In genomic region chr18:79591040-79591308, GRCh38 we compare ENCODE assay signal across 27 cellular contexts.
"Had no signal": no experiment of that assay in that cellular context is flagged by ENCODE, and none has a peak within 500 bp of the region (broad histone marks: within the 10 kb centered on the region; RNA-seq: fewer than 3 reads in every experiment).

No MANE protein-coding gene starts in this region.

- H3K9me3 ChIP-seq: lower lobe of right lung, prostate gland, thoracic aorta had no signal

- H3K4me1 ChIP-seq: foreskin keratinocyte, prostate gland had no signal

- H3K27ac Mint-ChIP-seq: endodermal cell; natural killer cell treated with Interleukin-12 subunit alpha and Interleukin-12 subunit beta and Interleukin-15 and Interleukin-18, amount 100 ng/mL, for 72 hours; neural progenitor cell; stimulated activated memory B cell treated with anti-CD40 and anti-IgM and Interleukin-4, amounts not matched to agents 10 μg/mL and 1 μg/mL and 100 μg/mL, for 72 hours; stimulated activated naive CD8-positive, alpha-beta T cell treated with anti-CD3 and anti-CD28 coated beads, Interleukin-15, Interleukin-2, amounts not matched to agents 100 ng/mL and 50 ng/mL, for 24 hours had no signal

- ATAC-seq: foreskin keratinocyte; gastroesophageal sphincter; left colon; lower lobe of right lung; natural killer cell treated with Interleukin-12 subunit alpha and Interleukin-12 subunit beta and Interleukin-15 and Interleukin-18, amount 100 ng/mL, for 72 hours; stimulated activated memory B cell treated with anti-CD40 and anti-IgM and Interleukin-4, amounts not matched to agents 10 μg/mL and 1 μg/mL and 100 μg/mL, for 72 hours had no signal

- H3K4me3 ChIP-seq: esophagus muscularis mucosa, gastroesophageal sphincter, heart right ventricle, left ventricle myocardium inferior, lower lobe of right lung, neural progenitor cell, prostate gland, right atrium auricular region, skin epidermis, spleen, thoracic aorta, tibial nerve, upper lobe of left lung had no signal

- H3K4me2 ChIP-seq: neural progenitor cell had no signal

- DNase-seq: cerebellar nuclear complex; cortex of kidney; effector CD4-positive, alpha-beta T cell; endodermal cell; foreskin keratinocyte; heart right ventricle; kidney glomerular epithelial cell; left colon; naive B cell; stimulated activated CD4-positive, alpha-beta T cell treated with anti-CD3 and anti-CD28 coated beads, Interleukin-4, amount 100 ng/mL, for 4 hours had no signal

- H3K9ac ChIP-seq: neural progenitor cell had no signal

- H3K4me3 Mint-ChIP-seq: endodermal cell; naive B cell; natural killer cell treated with Interleukin-12 subunit alpha and Interleukin-12 subunit beta and Interleukin-15 and Interleukin-18, amount 100 ng/mL, for 72 hours; neural progenitor cell; stimulated activated memory B cell treated with anti-CD40 and anti-IgM and Interleukin-4, amounts not matched to agents 10 μg/mL and 1 μg/mL and 100 μg/mL, for 72 hours; stimulated activated naive CD8-positive, alpha-beta T cell treated with anti-CD3 and anti-CD28 coated beads, Interleukin-15, Interleukin-2, amounts not matched to agents 100 ng/mL and 50 ng/mL, for 24 hours had no signal

- H3K36me3 Mint-ChIP-seq: natural killer cell treated with Interleukin-12 subunit alpha and Interleukin-12 subunit beta and Interleukin-15 and Interleukin-18, amount 100 ng/mL, for 72 hours had no signal

- H3K27me3 ChIP-seq: neural progenitor cell, right atrium auricular region, tibial nerve, upper lobe of left lung had no signal

- H3K27ac ChIP-seq: epithelial cell of prostate, esophagus muscularis mucosa, foreskin keratinocyte, gastroesophageal sphincter, left ventricle myocardium inferior, lower lobe of right lung, neural progenitor cell, prostate gland, right atrium auricular region, spleen, thoracic aorta, tibial nerve, upper lobe of left lung had no signal

- H3K4me1 Mint-ChIP-seq: stimulated activated memory B cell treated with anti-CD40 and anti-IgM and Interleukin-4, amounts not matched to agents 10 μg/mL and 1 μg/mL and 100 μg/mL, for 72 hours had no signal

- H3K36me3 ChIP-seq: esophagus muscularis mucosa, gastroesophageal sphincter, heart right ventricle, left ventricle myocardium inferior, lower lobe of right lung, neural progenitor cell, prostate gland, right atrium auricular region, spleen, thoracic aorta, tibial nerve, upper lobe of left lung had no signal

- FAIRE-seq: islet of Langerhans had no signal

- H3K9me3 Mint-ChIP-seq: natural killer cell treated with Interleukin-12 subunit alpha and Interleukin-12 subunit beta and Interleukin-15 and Interleukin-18, amount 100 ng/mL, for 72 hours; stimulated activated naive CD8-positive, alpha-beta T cell treated with anti-CD3 and anti-CD28 coated beads, Interleukin-15, Interleukin-2, amounts not matched to agents 100 ng/mL and 50 ng/mL, for 24 hours had no signal

- H2AFZ ChIP-seq: neural progenitor cell had no signal
